18 cellular contexts compared by ENCODE assay signal in genomic region chr11:130571519-130571918, GRCh38.
"Had no signal": no experiment of that assay in that cellular context is flagged by ENCODE, and none has a peak within 500 bp of the region (broad histone marks: within the 10 kb centered on the region; RNA-seq: fewer than 3 reads in every experiment).

No MANE protein-coding gene starts in this region.

- H3K27ac ChIP-seq: esophagus squamous epithelium, prostate gland, skin epidermis, spleen, thyroid gland had no signal

- H3K4me3 ChIP-seq: esophagus squamous epithelium, lung, prostate gland, right atrium auricular region, skin epidermis, spleen, thyroid gland had no signal

- DNase-seq: cerebellar nuclear complex; cortex of kidney; effector memory CD8-positive, alpha-beta T cell; erythroblast; esophagus squamous epithelium; mesendoderm; midbrain; naive thymus-derived CD4-positive, alpha-beta T cell; nephron progenitor cell; nucleus accumbens; spleen; stimulated activated CD4-positive, alpha-beta T cell treated with anti-CD3 and anti-CD28 coated beads, Interleukin-4, amount 100 ng/mL, for 4 hours; thyroid gland; trophoblast cell had no signal

- H3K9me3 ChIP-seq: esophagus squamous epithelium, prostate gland, right atrium auricular region, spleen, thyroid gland had no signal

- H3K4me1 ChIP-seq: esophagus squamous epithelium, prostate gland, spleen, thyroid gland had no signal

- H3K27me3 ChIP-seq: esophagus squamous epithelium, right atrium auricular region, spleen, thyroid gland had no signal

- H3K36me3 ChIP-seq: esophagus squamous epithelium, prostate gland, right atrium auricular region, spleen, thyroid gland had no signal

- ATAC-seq: effector memory CD8-positive, alpha-beta T cell; naive thymus-derived CD4-positive, alpha-beta T cell had no signal
